ENCODE assay signal across 1 cellular context in the genomic region with DNA sequence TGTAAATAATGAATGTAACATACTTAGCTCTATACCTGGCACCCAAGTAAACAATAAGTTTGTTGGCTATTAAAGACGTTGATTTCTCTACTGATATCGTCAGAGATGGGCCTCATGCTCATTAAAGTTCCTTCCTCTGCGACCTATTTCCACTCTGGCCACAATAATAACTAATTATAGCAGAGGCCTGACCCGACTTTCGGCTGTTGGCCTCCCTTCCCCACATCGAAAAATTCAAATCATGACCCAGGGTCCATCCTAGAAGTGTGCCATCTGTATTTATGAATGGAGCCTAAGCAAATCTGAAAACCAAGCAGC.
TF ChIP-seq lines count a peak whose summit lies in the region.

No MANE protein-coding gene starts in this region.

TF ChIP-seq in endothelial cell of umbilical vein, 7 proteins besides CTCF, POLR2A, EP300 and RAD21:
- TF ChIP-seq GATA2 (IDR thresholded peaks at IDR 0.05; ENCODE audit: insufficient read depth, insufficient read length, low read depth, low read length) (no peak), EZH2 (IDR thresholded peaks at IDR 0.05; ENCODE audit: borderline replicate concordance, low read depth, low read length, severe bottlenecking) (no peak), JUN (IDR thresholded peaks at IDR 0.05; ENCODE audit: borderline replicate concordance, insufficient read depth, insufficient read length, low read depth) (no peak), MYC (IDR thresholded peaks at IDR 0.05; ENCODE audit: low read depth, low read length) (no peak)
- TF ChIP-seq, protein P1, sequence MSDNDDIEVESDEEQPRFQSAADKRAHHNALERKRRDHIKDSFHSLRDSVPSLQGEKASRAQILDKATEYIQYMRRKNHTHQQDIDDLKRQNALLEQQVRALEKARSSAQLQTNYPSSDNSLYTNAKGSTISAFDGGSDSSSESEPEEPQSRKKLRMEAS (IDR thresholded peaks at IDR 0.05; ENCODE audit: insufficient read depth, insufficient read length): no peak
TF ChIP-seq in endothelial cell of umbilical vein: peak in this region for 0.
